14 cellular contexts compared by ENCODE assay signal in the genomic region with DNA sequence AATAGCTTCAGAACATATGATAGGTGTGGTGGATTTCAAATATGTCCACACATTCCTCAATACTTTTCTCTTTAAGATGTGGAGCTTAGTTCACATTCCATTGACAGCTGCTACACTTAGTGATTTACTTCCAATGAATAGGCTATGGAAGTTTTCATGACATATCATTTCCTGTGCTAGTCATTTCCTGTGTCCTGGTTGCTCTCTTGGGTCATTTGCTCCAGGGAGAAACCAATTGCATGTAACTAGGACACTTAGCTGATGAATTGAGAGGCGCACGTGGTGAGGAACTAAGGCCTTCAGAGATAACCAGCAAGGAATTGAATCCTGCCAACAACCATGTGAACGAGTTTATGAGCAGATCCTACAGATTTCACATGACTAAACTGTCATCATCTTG.
DNase-seq lines count a peak whose midpoint lies in the region; ATAC-seq and TF ChIP-seq lines count a peak whose summit lies in the region.
"Had no signal": no experiment of that assay in that cellular context is flagged by ENCODE, and none has a peak within 500 bp of the region (broad histone marks: within the 10 kb centered on the region; RNA-seq: fewer than 3 reads in every experiment).

No MANE protein-coding gene starts in this region.

- no peak for TF ChIP-seq CTCF in chondrocyte (IDR thresholded peaks at IDR 0.05)

- H3K9me3 Mint-ChIP-seq in chondrocyte (ENCODE audit: low read depth) = peaks cover 4% of the 10 kb centered on the region
- H3K9me3 Mint-ChIP-seq in activated T-cell treated with anti-CD3 and anti-CD28 coated beads, Interleukin-2, amount 50 U/mL, for 72 hours = no peaks in the 10 kb centered on the region
- H3K9me3 Mint-ChIP-seq: activated naive CD4-positive, alpha-beta T cell treated with anti-CD3 and anti-CD28 coated beads, Interleukin-2, amount 50 U/mL, for 72 hours had no signal

- DNase-seq in AG08395 (ENCODE audit: low spot score) (peak; percentile 10), M059J (ENCODE audit: low read depth) (peak; percentile 93), chondrocyte (ENCODE audit: low spot score) (no peak), kidney tubule cell (ENCODE audit: low spot score) (peak; percentile 86), NCI-H446 (lab: John Stamatoyannopoulos, UW) (no peak)
- no peak for DNase-seq in activated T-cell treated with anti-CD3 and anti-CD28 coated beads, Interleukin-2, amount 50 U/mL, for 72 hours
- DNase-seq: activated CD8-positive, alpha-beta memory T cell treated with anti-CD3 and anti-CD28 coated beads for 24 hours; mucosa of descending colon; NCI-H524; Right ventricle myocardium superior had no signal

- H3K27ac Mint-ChIP-seq in chondrocyte (ENCODE audit: unreplicated experiment) = peak overlapping the region; percentile 23
- H3K27ac Mint-ChIP-seq in activated T-cell treated with anti-CD3 and anti-CD28 coated beads, Interleukin-2, amount 50 U/mL, for 72 hours = no peak overlapping the region
- H3K27ac Mint-ChIP-seq: activated naive CD4-positive, alpha-beta T cell treated with anti-CD3 and anti-CD28 coated beads, Interleukin-2, amount 50 U/mL, for 72 hours; IgD-negative memory B cell had no signal

- H3K4me1 Mint-ChIP-seq in chondrocyte (ENCODE audit: low read depth) = peaks cover 6% of the 10 kb centered on the region
- H3K4me1 Mint-ChIP-seq in activated T-cell treated with anti-CD3 and anti-CD28 coated beads, Interleukin-2, amount 50 U/mL, for 72 hours (ENCODE audit: low read depth) = no peaks in the 10 kb centered on the region

- no peaks in the 10 kb centered on the region for H3K36me3 Mint-ChIP-seq in chondrocyte (ENCODE audit: low read depth)
- H3K36me3 Mint-ChIP-seq in activated T-cell treated with anti-CD3 and anti-CD28 coated beads, Interleukin-2, amount 50 U/mL, for 72 hours (ENCODE audit: insufficient read depth in 2 of 2) = no peaks in the 10 kb centered on the region
- H3K36me3 Mint-ChIP-seq: activated naive CD4-positive, alpha-beta T cell treated with anti-CD3 and anti-CD28 coated beads, Interleukin-2, amount 50 U/mL, for 72 hours; IgD-negative memory B cell had no signal

- no peak overlapping the region for H3K4me3 Mint-ChIP-seq in chondrocyte (ENCODE audit: unreplicated experiment)
- H3K4me3 Mint-ChIP-seq in activated T-cell treated with anti-CD3 and anti-CD28 coated beads, Interleukin-2, amount 50 U/mL, for 72 hours = no peak overlapping the region
- H3K4me3 Mint-ChIP-seq: IgD-negative memory B cell had no signal

- ATAC-seq in GM21576 (IDR thresholded peaks at IDR 0.05; ENCODE audit: unreplicated experiment) = no peak
- no peak for ATAC-seq in activated T-cell treated with anti-CD3 and anti-CD28 coated beads, Interleukin-2, amount 50 U/mL, for 72 hours (replicated peaks in 1 of 2)
- no peak for ATAC-seq in HG03457 (IDR thresholded peaks at IDR 0.05; ENCODE audit: unreplicated experiment)
- ATAC-seq: activated naive CD4-positive, alpha-beta T cell treated with anti-CD3 and anti-CD28 coated beads, Interleukin-2, amount 50 U/mL, for 72 hours; mucosa of descending colon had no signal

- no peaks in the 10 kb centered on the region for H3K27me3 Mint-ChIP-seq in chondrocyte (ENCODE audit: low read depth)
- H3K27me3 Mint-ChIP-seq in activated T-cell treated with anti-CD3 and anti-CD28 coated beads, Interleukin-2, amount 50 U/mL, for 72 hours (ENCODE audit: low read depth) = peaks cover 6% of the 10 kb centered on the region
- H3K27me3 Mint-ChIP-seq: IgD-negative memory B cell had no signal

Comparison
In these comparisons a context has a peak if more than half of its experiments do, and no peak if none do; other contexts are left out.
1. DNase-seq: peak in AG08395 (single experiment), M059J (single experiment) and kidney tubule cell (single experiment); none in chondrocyte (single experiment), NCI-H446 (0 of 2) and activated T-cell treated with anti-CD3 and anti-CD28 coated beads, Interleukin-2, amount 50 U/mL, for 72 hours (0 of 2).